ENCODE assay signal across 25 cellular contexts in genomic region chr18:22204996-22205395, GRCh38. TPM values are rescaled to one million over a fixed set of nuclear protein-coding genes. Genes with fewer than 3 reads are reported as not detected.
DNase-seq lines count a peak whose midpoint lies in the region; ATAC-seq, FAIRE-seq and TF ChIP-seq lines count a peak whose summit lies in the region.
"Had no signal": no experiment of that assay in that cellular context is flagged by ENCODE, and none has a peak within 500 bp of the region (broad histone marks: within the 10 kb centered on the region; RNA-seq: fewer than 3 reads in every experiment).

No MANE protein-coding gene starts in this region.

- H3K4me3 Mint-ChIP-seq in Caco-2 (ENCODE audit: unreplicated experiment) (peak overlapping the region; percentile 23), progenitor cell of endocrine pancreas (ENCODE audit: low read depth) (no peak overlapping the region)
- H3K4me3 Mint-ChIP-seq: CD8-positive, alpha-beta T cell had no signal

- no peak overlapping the region for H3K23ac ChIP-seq in H1 (ENCODE audit: insufficient read length)

- H3K18ac ChIP-seq in H1 (ENCODE audit: extremely low read depth, low read length), result no peak overlapping the region

- H3K27me3 Mint-ChIP-seq in Caco-2 (ENCODE audit: insufficient read depth, unreplicated experiment) (no peaks in the 10 kb centered on the region), progenitor cell of endocrine pancreas (no peaks in the 10 kb centered on the region)

- no peak for TF ChIP-seq POLR2A in H1 (IDR thresholded peaks at IDR 0.05; ENCODE audit: control extremely low read depth in 1 of 2, low read depth in 2 of 2, low read length in 2 of 2)

- no peak overlapping the region for H3K56ac ChIP-seq in H1 (replicated peaks; ENCODE audit: insufficient read length, low read depth, low read length)

- H3K4me1 ChIP-seq in Caco-2 (peaks cover 5% of the 10 kb centered on the region; the same call in 1 of the 2 replicates), H1 (replicated peaks in 1 of 4; ENCODE audit: control insufficient read depth in 3 of 4, insufficient read depth in 4 of 4, low read length in 3 of 4) (no peaks in the 10 kb centered on the region)
- H3K4me1 ChIP-seq: HAP-1, Peyer's patch, SJSA1 had no signal

- H3K4me1 Mint-ChIP-seq in Caco-2 (ENCODE audit: low read depth, unreplicated experiment) (peaks cover 48% of the 10 kb centered on the region), progenitor cell of endocrine pancreas (ENCODE audit: low read depth) (peaks cover 14% of the 10 kb centered on the region)

- no peaks in the 10 kb centered on the region for H4K20me1 ChIP-seq in H1 (replicated peaks in 1 of 2; ENCODE audit: control insufficient read depth in 1 of 2, insufficient read depth in 2 of 2, low read length in 2 of 2)

- no peak overlapping the region for H4K8ac ChIP-seq in H1 (ENCODE audit: extremely low read depth, insufficient read depth, low read length)

- TF ChIP-seq EP300 in H1 (IDR thresholded peaks at IDR 0.05; ENCODE audit: borderline replicate concordance in 1 of 2, low read depth in 2 of 2, low read length in 2 of 2), result no peak

- CTCF ChIA-PET in Caco-2 (lab: Charles Lee), result no interaction called here
- CTCF ChIA-PET in H1 (lab: Charles Lee; ENCODE audit: partially characterized antibody), result interaction anchor here (0.9 to 1.0 kb wide), 2 partner anchors 9 to 20 kb away, joined by 3 to 4 read pairs; no protein-coding TSS in a partner anchor

- TF ChIP-seq CTCF in Caco-2 (IDR thresholded peaks at IDR 0.05; ENCODE audit: insufficient read depth in 1 of 2, low read depth in 1 of 2, low read length in 1 of 2, severe bottlenecking in 1 of 2, unreplicated experiment in 1 of 2) (no peak), H1 (IDR thresholded peaks at IDR 0.05; ENCODE audit: control extremely low read depth in 1 of 3, insufficient read depth in 1 of 3, low read depth in 1 of 3, low read length in 3 of 3) (no peak), progenitor cell of endocrine pancreas (IDR thresholded peaks at IDR 0.05; ENCODE audit: unreplicated experiment) (no peak)

- H2AFZ ChIP-seq in H1 (ENCODE audit: low read length), result no peak overlapping the region

- H3K4me3 ChIP-seq in Caco-2 (ENCODE audit: low read depth, low read length), result no peak overlapping the region
- H3K4me3 ChIP-seq in H1 (ENCODE audit: extremely low read depth in 1 of 4, insufficient read depth in 2 of 4, low read depth in 3 of 4, low read length in 4 of 4), result no peak overlapping the region
- H3K4me3 ChIP-seq: HAP-1, MG63, Peyer's patch, SJSA1 had no signal

- POLR2A ChIA-PET in Caco-2 (lab: Charles Lee), result no interaction called here
- POLR2A ChIA-PET in H1 (lab: Charles Lee; ENCODE audit: partially characterized antibody), result interaction anchor here (2.1 kb wide), 1 partner anchor 12 kb away, joined by 5 read pairs; no protein-coding TSS in a partner anchor

- peak; percentile 20 for ATAC-seq in left ventricle myocardium superior
- no peak for ATAC-seq in GM19452 (IDR thresholded peaks at IDR 0.05; ENCODE audit: unreplicated experiment)
- ATAC-seq: CD8-positive, alpha-beta T cell had no signal

- no peaks in the 10 kb centered on the region for H3K79me2 ChIP-seq in H1 (ENCODE audit: control insufficient read depth in 1 of 2, insufficient read depth in 2 of 2, low read length in 2 of 2)

- no peak overlapping the region for H2BK15ac ChIP-seq in H1 (ENCODE audit: low read length)

- H2AK5ac ChIP-seq in H1 (ENCODE audit: low read depth, low read length), result no peak overlapping the region

- no peak overlapping the region for H3K4ac ChIP-seq in H1 (replicated peaks; ENCODE audit: insufficient read length, low read depth, low read length)

- no peak overlapping the region for H2BK12ac ChIP-seq in H1 (ENCODE audit: low read depth, low read length)

- H3K9me3 ChIP-seq in Caco-2 (no peaks in the 10 kb centered on the region), H1 (ENCODE audit: insufficient read depth in 2 of 2, low read depth in 1 of 2, low read length in 1 of 2) (no peaks in the 10 kb centered on the region)
- H3K9me3 ChIP-seq: HAP-1, MG63, Peyer's patch, SJSA1 had no signal

- H3K9me3 Mint-ChIP-seq in Caco-2 (ENCODE audit: unreplicated experiment) (no peaks in the 10 kb centered on the region), progenitor cell of endocrine pancreas (ENCODE audit: low read depth) (no peaks in the 10 kb centered on the region)
- H3K9me3 Mint-ChIP-seq: CD8-positive, alpha-beta T cell had no signal

- 87% methylated on average over 6 of the region's 6 CpGs; no CpG with 5 or more reads in 1 of the 2 experiments for WGBS in H1 (ENCODE audit: extremely low coverage in 1 of 2, insufficient coverage in 1 of 2, insufficient read length in 1 of 2, insufficient replicate concordance in 2 of 2, low coverage in 1 of 2, low lambda C conversion rate in 2 of 2, missing lambda C conversion rate in 1 of 2), 2 experiments

- DNase-seq in Caco-2 (no peak), H1 (ENCODE audit: low read depth in 1 of 2, low spot score in 2 of 2) (no peak), left ventricle myocardium superior (no peak), progenitor cell of endocrine pancreas (ENCODE audit: low spot score, unreplicated experiment) (no peak), GOT3 (lab: John Stamatoyannopoulos, UW) (no peak), DMS153 treated with DMSO at 0.1 percent for 48 hours (lab: John Stamatoyannopoulos, UW; ENCODE audit: unreplicated experiment) (no peak), KBM-7 (no peak)
- DNase-seq: AML-193; C1 segment of cervical spinal cord; Calu3; CD8-positive, alpha-beta T cell; DMS153; GDM1; MG63; NCI-H1417; NCI-H1694 treated with DMSO at 0.1 percent for 48 hours; NCI-H446; NCI-H526; Peyer's patch had no signal

- no peaks in the 10 kb centered on the region for H3K23me2 ChIP-seq in H1 (ENCODE audit: low read depth, low read length)

- no peaks in the 10 kb centered on the region; the same call in none of the 2 replicates for H3K36me3 ChIP-seq in Caco-2 (ENCODE audit: control insufficient read depth, insufficient read depth, low read length)
- no peaks in the 10 kb centered on the region for H3K36me3 ChIP-seq in H1 (ENCODE audit: control insufficient read depth in 2 of 4, insufficient read depth in 4 of 4, low read length in 3 of 4)
- H3K36me3 ChIP-seq: HAP-1 had no signal

- no peak for FAIRE-seq in H1 (lab: Jason Lieb, UNC)
- FAIRE-seq: GM18507, GM19239 had no signal

- in situ Hi-C loops in KBM-7 (cut with MboI; ENCODE audit: low pct_unique_long_range_greater_than_20kb, low sequenced_read_pairs), result no loop called here

- no peak for TF ChIP-seq RAD21 in H1 (IDR thresholded peaks at IDR 0.05 in 1 of 2, conservative IDR thresholded peaks at IDR 0.05 in 1 of 2; ENCODE audit: low read depth in 2 of 2, low read length in 2 of 2)

- H2BK120ac ChIP-seq in H1 (replicated peaks; ENCODE audit: low read depth, low read length), result no peak overlapping the region

- H2BK20ac ChIP-seq in H1 (ENCODE audit: low read length), result no peak overlapping the region

- H4K91ac ChIP-seq in H1 (replicated peaks; ENCODE audit: insufficient read length, low read length), result no peak overlapping the region

- H4K5ac ChIP-seq in H1 (ENCODE audit: insufficient read length, low read depth, low read length), result no peak overlapping the region

- H3K79me1 ChIP-seq in H1 (ENCODE audit: low read depth, low read length), result no peaks in the 10 kb centered on the region

- intact Hi-C loops in Caco-2 (cut with micrococcal nuclease; ENCODE audit: unreplicated experiment), result loop anchor here (5.0 kb wide), 1 partner anchor 357 kb away; no protein-coding TSS in a partner anchor
- intact Hi-C loops in left ventricle myocardium superior (cut with micrococcal nuclease), result no loop called here

- BruUV-seq in Caco-2 (replicated peaks; lab: Mats Ljungman, UMichigan), result no TSS peak

- peak overlapping the region; percentile 93 for H3K14ac ChIP-seq in H1 (ENCODE audit: insufficient read length)

- H3K27me3 ChIP-seq in Caco-2 (replicated peaks; ENCODE audit: control insufficient read depth, insufficient read depth, low read length) (no peaks in the 10 kb centered on the region), H1 (replicated peaks in 1 of 4; ENCODE audit: control insufficient read depth in 3 of 4, extremely low read depth in 1 of 4, insufficient read depth in 3 of 4, low read length in 3 of 4) (peaks cover 0 to 2% (median 0%) of the 10 kb centered on the region in 4 experiments; a peak in 2 of 7 replicates)
- H3K27me3 ChIP-seq: MG63, Peyer's patch, SJSA1 had no signal

- no peak overlapping the region for H3K9ac ChIP-seq in H1 (replicated peaks in 1 of 4; ENCODE audit: extremely low read depth in 1 of 4, low read depth in 3 of 4, low read length in 3 of 4)

- no peak overlapping the region for H2BK5ac ChIP-seq in H1 (ENCODE audit: low read depth, low read length)

- H3K4me2 ChIP-seq in H1 (ENCODE audit: insufficient read depth in 1 of 2, low read depth in 2 of 2, low read length in 2 of 2), result no peak overlapping the region

- no peak overlapping the region for H3K27ac ChIP-seq in H1 (ENCODE audit: low read depth, low read length)
- H3K27ac ChIP-seq: Peyer's patch, SJSA1 had no signal

- H3K36me3 Mint-ChIP-seq in Caco-2 (ENCODE audit: insufficient read depth, unreplicated experiment) (peaks cover 93% of the 10 kb centered on the region), progenitor cell of endocrine pancreas (ENCODE audit: insufficient read depth) (peaks cover 26% of the 10 kb centered on the region)
- H3K36me3 Mint-ChIP-seq: CD8-positive, alpha-beta T cell had no signal

- H3K27ac Mint-ChIP-seq in Caco-2 (ENCODE audit: unreplicated experiment), result peak overlapping the region; percentile 67
- peak overlapping the region; percentile 26 for H3K27ac Mint-ChIP-seq in progenitor cell of endocrine pancreas
- H3K27ac Mint-ChIP-seq: CD8-positive, alpha-beta T cell had no signal

TF ChIP-seq in H1, 55 proteins besides CTCF, POLR2A, EP300 and RAD21 (continues in another document):
- no peak for TF ChIP-seq TEAD4 (IDR thresholded peaks at IDR 0.05; ENCODE audit: low read depth, low read length)

RNA-seq across cellular contexts. Expression of gene GATA6, which starts 35.6 kb away (rescaled TPM):
- 124 and 136 TPM in 2 replicates for total RNA-seq in Caco-2 (2022)
- total RNA-seq in H1 (2021; fragmentation: NEBNext Ultra II Directional; extraction: Animal tissue kit (Norgen Biotek cat#: 25700)), result 0.09 and 0.25 TPM in 2 replicates
- polyA plus RNA-seq in H1 (2011; rRNA removed), result 0.02 TPM in 1 of 2 replicates, not detected in the other
- not detected for polyA plus RNA-seq in H1 (2011; cell fraction: cytosol; rRNA removed)
- 0.03 TPM for polyA plus RNA-seq in H1 (2011; cell fraction: nucleus; rRNA removed)
- polyA plus RNA-seq in H1 (2012, experiment 1 of 2), result 0.09 to 0.19 TPM (median 0.18 TPM) in 3 of 4 replicates, not detected in the other
- 0.14 TPM for polyA plus RNA-seq in H1 (2012, experiment 2 of 2)
- polyA plus RNA-seq in H1 (2013, experiment 1 of 2), result not detected
- polyA plus RNA-seq in H1 (2013, experiment 2 of 2), result not detected
- polyA minus RNA-seq in H1 (2011; rRNA and poly(A)+ RNA removed), result 0.06 TPM in 1 of 2 replicates, not detected in the other
- not detected for polyA minus RNA-seq in H1 (2011; cell fraction: cytosol; rRNA and poly(A)+ RNA removed)
- polyA minus RNA-seq in H1 (2011; cell fraction: nucleus; rRNA and poly(A)+ RNA removed), result not detected
- total RNA-seq in left ventricle myocardium superior, result 62.3 TPM
- 112 and 114 TPM in 2 replicates for total RNA-seq in progenitor cell of endocrine pancreas
- total RNA-seq: OCI-LY7 had no signal

Comparison
In these comparisons a context has a peak if more than half of its experiments do, and no peak if none do; other contexts are left out.
1. RNA of gene GATA6, which starts 35.6 kb away (total RNA-seq): 124 to 136 TPM in Caco-2, 112 to 114 TPM in progenitor cell of endocrine pancreas and 62.3 TPM in left ventricle myocardium superior (single experiment); 0.09 to 0.25 TPM in H1; every median in the first group is over 10 times any median in the second.